ENCODE assay signal across 14 cellular contexts in genomic region chr1:53063744-53064515, GRCh38. TPM values are rescaled to one million over a fixed set of nuclear protein-coding genes. Genes with fewer than 3 reads are reported as not detected.
A peak's percentile ranks its signal among the peaks of the same experiment; 100 is the strongest.
DNase-seq lines count a peak whose midpoint lies in the region; ATAC-seq and TF ChIP-seq lines count a peak whose summit lies in the region.
"Had no signal": no experiment of that assay in that cellular context is flagged by ENCODE, and none has a peak within 500 bp of the region (broad histone marks: within the 10 kb centered on the region; RNA-seq: fewer than 3 reads in every experiment).

No MANE protein-coding gene starts in this region.

- TF ChIP-seq CTCF in endothelial cell (IDR thresholded peaks at IDR 0.05; ENCODE audit: unreplicated experiment) = no peak
- no peak for TF ChIP-seq CTCF in gastrocnemius medialis (IDR thresholded peaks at IDR 0.05 in 4 of 5, conservative IDR thresholded peaks at IDR 0.05 in 1 of 5)
- TF ChIP-seq CTCF in mucosa of descending colon (IDR thresholded peaks at IDR 0.05) = no peak

- in situ Hi-C loops in gastrocnemius medialis (cut with MboI; ENCODE audit: low sequenced_read_pairs in 4 of 4) = no loop called here

- no peak overlapping the region for H3K27ac Mint-ChIP-seq in endothelial cell (ENCODE audit: unreplicated experiment)
- H3K27ac Mint-ChIP-seq: activated naive CD4-positive, alpha-beta T cell treated with anti-CD3 and anti-CD28 coated beads for 36 hours had no signal

- peak overlapping the region; percentile 15 for H3K4me3 Mint-ChIP-seq in endothelial cell (ENCODE audit: unreplicated experiment)

- H3K27ac ChIP-seq in muscle layer of duodenum (ENCODE audit: low read length) = no peak overlapping the region
- H3K27ac ChIP-seq in stomach smooth muscle (ENCODE audit: low read length) = peak overlapping the region; percentile 60
- H3K27ac ChIP-seq in gastrocnemius medialis = no peak overlapping the region
- H3K27ac ChIP-seq: BLaER1, hepatocyte, parathyroid adenoma had no signal

- no peaks in the 10 kb centered on the region for H3K9me3 ChIP-seq in muscle layer of duodenum (ENCODE audit: control insufficient read depth in 1 of 2, low read length in 2 of 2)
- no peaks in the 10 kb centered on the region for H3K9me3 ChIP-seq in stomach smooth muscle (ENCODE audit: control insufficient read depth in 2 of 2, low read length in 2 of 2)
- no peaks in the 10 kb centered on the region for H3K9me3 ChIP-seq in gastrocnemius medialis
- no peaks in the 10 kb centered on the region for H3K9me3 ChIP-seq in mucosa of descending colon

- ATAC-seq in gastrocnemius medialis (no peak), mucosa of descending colon (no peak)

- H3K36me3 ChIP-seq in H7 (replicated peaks; ENCODE audit: control insufficient read depth, insufficient read depth, low read length) (no peaks in the 10 kb centered on the region), muscle layer of duodenum (ENCODE audit: control insufficient read depth in 1 of 2, insufficient read depth in 2 of 2, low read length in 2 of 2) (no peaks in the 10 kb centered on the region), stomach smooth muscle (ENCODE audit: control insufficient read depth in 2 of 2, insufficient read depth in 2 of 2, low read length in 2 of 2) (no peaks in the 10 kb centered on the region), gastrocnemius medialis (no peaks in the 10 kb centered on the region), mucosa of descending colon (ENCODE audit: low read depth) (no peaks in the 10 kb centered on the region)
- H3K36me3 ChIP-seq: BLaER1 had no signal

- H3K9me3 Mint-ChIP-seq in endothelial cell (ENCODE audit: unreplicated experiment) = no peaks in the 10 kb centered on the region
- H3K9me3 Mint-ChIP-seq: activated naive CD4-positive, alpha-beta T cell treated with anti-CD3 and anti-CD28 coated beads for 36 hours had no signal

- H3K9ac ChIP-seq in stomach smooth muscle (ENCODE audit: low read length in 2 of 2) = no peak overlapping the region
- H3K9ac ChIP-seq: BLaER1, parathyroid adenoma had no signal

- H3K4me3 ChIP-seq in H7 (ENCODE audit: insufficient read depth, low read depth, low read length) (no peak overlapping the region), muscle layer of duodenum (ENCODE audit: low read depth in 1 of 2, low read length in 2 of 2) (peak overlapping the region; percentile 26 to 70), stomach smooth muscle (ENCODE audit: low read length in 2 of 2) (peak overlapping the region; percentile 60 to 81), gastrocnemius medialis (peak overlapping the region in 1 of 4 donors; percentile 56), mucosa of descending colon (no peak overlapping the region)
- H3K4me3 ChIP-seq: BLaER1, hepatocyte had no signal

- DNase-seq in H7 (peak; percentile 61), endothelial cell (ENCODE audit: low spot score) (no peak), gastrocnemius medialis (no peak), mucosa of descending colon (no peak), DMS53 treated with DMSO at 0.1 percent for 48 hours (lab: John Stamatoyannopoulos, UW; ENCODE audit: unreplicated experiment) (no peak)
- DNase-seq in activated CD4-positive, alpha-beta T cell treated with anti-CD3 and anti-CD28 coated beads, Interleukin-2, amount 50 U/mL, for 48 hours = no peak
- DNase-seq: activated naive CD4-positive, alpha-beta T cell treated with anti-CD3 and anti-CD28 coated beads for 36 hours; caudate nucleus; NCI-H2029 treated with DMSO at 0.1 percent for 48 hours had no signal

- no peaks in the 10 kb centered on the region for H3K36me3 Mint-ChIP-seq in endothelial cell (ENCODE audit: low read depth, unreplicated experiment)

- H3K4me1 ChIP-seq in muscle layer of duodenum (ENCODE audit: control insufficient read depth in 1 of 2, insufficient read depth in 2 of 2, low read length in 2 of 2) (peaks cover 0 to 24% of the 10 kb centered on the region in 2 donors), stomach smooth muscle (ENCODE audit: control insufficient read depth, insufficient read depth, low read length) (peaks cover 34% of the 10 kb centered on the region), gastrocnemius medialis (peaks cover 0 to 6% of the 10 kb centered on the region in 2 donors), mucosa of descending colon (ENCODE audit: low read depth) (peaks cover 7% of the 10 kb centered on the region)
- H3K4me1 ChIP-seq: BLaER1, parathyroid adenoma had no signal

- H3K27me3 Mint-ChIP-seq in endothelial cell (ENCODE audit: unreplicated experiment) = peaks cover 17% of the 10 kb centered on the region

- H3K4me1 Mint-ChIP-seq in endothelial cell (ENCODE audit: unreplicated experiment) = peaks cover 3% of the 10 kb centered on the region

- intact Hi-C loops in gastrocnemius medialis (cut with DNase I; ENCODE audit: low total_unique reads) (no loop called here), mucosa of descending colon (cut with DNase I, micrococcal nuclease) (loop anchor here in 1 of 2 donors (10.0 kb wide), 1 partner anchor 111 kb away; no protein-coding TSS in a partner anchor)

- TF ChIP-seq POLR2A in gastrocnemius medialis (IDR thresholded peaks at IDR 0.05) = no peak

- H3K27me3 ChIP-seq in H7 (ENCODE audit: control insufficient read depth, insufficient read depth, low read length) = peaks cover 60% of the 10 kb centered on the region
- H3K27me3 ChIP-seq in muscle layer of duodenum (ENCODE audit: low read depth, low read length) = peaks cover 7% of the 10 kb centered on the region
- H3K27me3 ChIP-seq in stomach smooth muscle (ENCODE audit: control insufficient read depth in 1 of 2, insufficient read depth in 2 of 2, low read length in 2 of 2) = peaks cover 0 to 7% of the 10 kb centered on the region in 2 donors
- peaks cover 22 to 28% (median 24%) of the 10 kb centered on the region in 3 donors for H3K27me3 ChIP-seq in gastrocnemius medialis

RNA-seq across cellular contexts. Expression of gene PODN, which starts 1.9 kb away (rescaled TPM):
- total RNA-seq in H7 (2014; rRNA removed; shearing (Covaris generic)) = not detected in 2 replicates
- total RNA-seq in endothelial cell (ENCODE audit: unreplicated experiment) (0.10 TPM), gastrocnemius medialis (10 to 100 TPM; 10.2 to 15.9 (median 13.0) TPM), mucosa of descending colon (10 to 100 TPM in 2 of 3 donors, 1 to 10 TPM in 1; 5.8 to 69.2 (median 18.1) TPM)
- total RNA-seq: activated naive CD4-positive, alpha-beta T cell treated with anti-CD3 and anti-CD28 coated beads for 36 hours had no signal

Comparison
In these comparisons a context has a peak if more than half of its experiments do, and no peak if none do; other contexts are left out.
1. H3K4me3 ChIP-seq: peak in muscle layer of duodenum (2 of 2) and stomach smooth muscle (2 of 2); none in H7 (single experiment) and mucosa of descending colon (single experiment).